ENCODE assay signal across 8 cellular contexts in genomic region chr11:72041364-72042058, GRCh38. TPM values are rescaled to one million over a fixed set of nuclear protein-coding genes. Genes with fewer than 3 reads are reported as not detected.
A peak's percentile ranks its signal among the peaks of the same experiment; 100 is the strongest.
DNase-seq lines count a peak whose midpoint lies in the region; ATAC-seq and TF ChIP-seq lines count a peak whose summit lies in the region.

No MANE protein-coding gene starts in this region.

- no peak for TF ChIP-seq CTCF in KMS-11 (conservative IDR thresholded peaks at IDR 0.05; ENCODE audit: low read depth, low read length)
- no peak for TF ChIP-seq CTCF in parathyroid adenoma (IDR thresholded peaks at IDR 0.05)
- TF ChIP-seq CTCF in GM13977 (IDR thresholded peaks at IDR 0.05; ENCODE audit: extremely low read depth, insufficient read depth, missing control alignments): no peak

- peak overlapping the region; percentile 100 for H3K4me2 ChIP-seq in KMS-11
- H3K4me2 ChIP-seq in parathyroid adenoma (ENCODE audit: low read length): peak overlapping the region; percentile 88

- intact Hi-C loops in left cardiac atrium (cut with DNase I): loop anchor here in 1 of 2 donors (2.0 to 5.0 kb wide), 2 partner anchors 36 to 61 kb away; partner anchors contain the start of gene LAMTOR1

- H3K4me1 ChIP-seq in KMS-11 (ENCODE audit: low read depth, poor library complexity, severe bottlenecking) (peaks cover 62% of the 10 kb centered on the region), parathyroid adenoma (peaks cover 34% of the 10 kb centered on the region)

- H3K36me3 ChIP-seq in KMS-11 (ENCODE audit: insufficient read depth) (no peaks in the 10 kb centered on the region), parathyroid adenoma (ENCODE audit: control insufficient read depth, insufficient read depth, low read length) (no peaks in the 10 kb centered on the region)

- in situ Hi-C loops in GM13977 (cut with MboI; ENCODE audit: low pct_unique_long_range_greater_than_20kb, low sequenced_read_pairs, unreplicated experiment): no loop called here

- H3K79me2 ChIP-seq in KMS-11 (ENCODE audit: insufficient read depth, low read depth) (peaks cover 82% of the 10 kb centered on the region), parathyroid adenoma (peaks cover 42% of the 10 kb centered on the region)

- DNase-seq in DMS53 (lab: John Stamatoyannopoulos, UW): peak; percentile 94
- DNase-seq in SK-N-DZ (ENCODE audit: low spot score): peak; percentile 95
- peak; percentile 42 to 92 (median 82) for DNase-seq in anterior cingulate cortex (lab: John Stamatoyannopoulos, UW)
- DNase-seq in left cardiac atrium: peak; percentile 74
- no peak for DNase-seq in GM13977 (ENCODE audit: low spot score)

- ATAC-seq in left cardiac atrium (peak; percentile 66 to 72), GM21717 (IDR thresholded peaks at IDR 0.05; ENCODE audit: unreplicated experiment) (no peak)

- H2AFZ ChIP-seq in KMS-11 (ENCODE audit: low read depth) (peak overlapping the region; percentile 35), parathyroid adenoma (peak overlapping the region; percentile 91)

- H3K27ac ChIP-seq in KMS-11 (peak overlapping the region; percentile 89), parathyroid adenoma (peak overlapping the region; percentile 99)

- no peaks in the 10 kb centered on the region for H3K9me3 ChIP-seq in parathyroid adenoma (ENCODE audit: control insufficient read depth, low read length)

- no peaks in the 10 kb centered on the region for H4K20me1 ChIP-seq in KMS-11 (ENCODE audit: insufficient read depth)

- H3K9ac ChIP-seq in KMS-11: peak overlapping the region; percentile 78
- H3K9ac ChIP-seq in parathyroid adenoma: peak overlapping the region; percentile 63

- H3K4me3 ChIP-seq in KMS-11 (IDR thresholded peaks at IDR 0.05; ENCODE audit: insufficient read depth, low read depth, low read length): no peak overlapping the region
- peak overlapping the region; percentile 80 for H3K4me3 ChIP-seq in parathyroid adenoma (ENCODE audit: low read depth, low read length)

- H3K27me3 ChIP-seq in KMS-11 (ENCODE audit: insufficient read depth, low read depth) (no peaks in the 10 kb centered on the region), parathyroid adenoma (ENCODE audit: control insufficient read depth, insufficient read depth, low read length) (no peaks in the 10 kb centered on the region)

RNA-seq across cellular contexts. Expression of gene NUMA1, which starts 38.8 kb away (rescaled TPM):
- polyA plus RNA-seq in SK-N-DZ (2014; cell fraction: cytosol; rRNA removed): 179 and 200 TPM in 2 replicates
- polyA plus RNA-seq in SK-N-DZ (2014; cell fraction: nucleus; rRNA removed): 399 and 537 TPM in 2 replicates
- total RNA-seq in left cardiac atrium: 10 to 100 TPM; 73.3 to 86.7 TPM

RNA-seq across cellular contexts. Expression of gene LRRC51, which starts 39.1 kb away (rescaled TPM):
- polyA plus RNA-seq in SK-N-DZ (2014; cell fraction: cytosol; rRNA removed): 15.5 and 17.4 TPM in 2 replicates
- polyA plus RNA-seq in SK-N-DZ (2014; cell fraction: nucleus; rRNA removed): 11.1 and 12.0 TPM in 2 replicates
- total RNA-seq in left cardiac atrium: 1 to 10 TPM; 3.9 to 5.0 TPM

RNA-seq across cellular contexts. Expression of gene IL18BP, which starts 42.8 kb away (rescaled TPM):
- 3.5 and 4.6 TPM in 2 replicates for polyA plus RNA-seq in SK-N-DZ (2014; cell fraction: cytosol; rRNA removed)
- polyA plus RNA-seq in SK-N-DZ (2014; cell fraction: nucleus; rRNA removed): 24.1 and 42.9 TPM in 2 replicates
- total RNA-seq in left cardiac atrium: 1 to 10 TPM; 4.4 to 7.3 TPM
